ENCODE assay signal across 22 cellular contexts in the genomic region with DNA sequence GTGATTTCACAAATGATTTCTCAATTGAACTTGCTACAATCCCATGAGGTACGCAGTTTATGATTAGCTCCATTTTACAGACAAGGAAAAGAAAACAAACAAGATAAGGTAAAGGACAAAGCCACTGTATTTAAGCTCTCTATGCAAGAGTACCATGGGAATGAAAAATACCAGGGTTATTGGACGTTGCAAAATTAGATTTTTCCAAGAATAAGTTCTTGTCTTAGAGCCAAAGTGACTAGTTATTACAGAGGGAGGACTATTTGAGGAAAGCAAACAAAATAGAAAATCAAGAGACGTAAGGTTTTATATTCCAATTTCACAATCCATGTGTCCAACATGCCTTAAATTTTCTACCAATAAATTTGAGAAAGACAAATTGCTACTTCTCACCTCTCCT.
DNase-seq lines count a peak whose midpoint lies in the region; ATAC-seq and TF ChIP-seq lines count a peak whose summit lies in the region.
"Had no signal": no experiment of that assay in that cellular context is flagged by ENCODE, and none has a peak within 500 bp of the region (broad histone marks: within the 10 kb centered on the region; RNA-seq: fewer than 3 reads in every experiment).

No MANE protein-coding gene starts in this region.

- TF ChIP-seq EP300 in upper lobe of left lung (IDR thresholded peaks at IDR 0.05) = no peak

- intact Hi-C loops in heart left ventricle (cut with DNase I) (no loop called here), gastrocnemius medialis (cut with DNase I; ENCODE audit: low total_unique reads) (no loop called here)

- no peak overlapping the region for H3K4me3 Mint-ChIP-seq in stimulated activated memory B cell treated with anti-CD40 and anti-IgM and Interleukin-4, amounts not matched to agents 10 μg/mL and 1 μg/mL and 100 μg/mL, for 72 hours
- H3K4me3 Mint-ChIP-seq: CD4-positive, CD25-positive, alpha-beta regulatory T cell had no signal

- H3K27ac ChIP-seq in Karpas-422 (ENCODE audit: low read length) (no peak overlapping the region), heart left ventricle (peak overlapping the region in 2 of 12 donors; percentile 47 to 51), gastrocnemius medialis (no peak overlapping the region), upper lobe of left lung (no peak overlapping the region)
- H3K27ac ChIP-seq: A549, RWPE1 had no signal

- H3K9me3 ChIP-seq in Karpas-422 (ENCODE audit: low read length) (no peaks in the 10 kb centered on the region), heart left ventricle (no peaks in the 10 kb centered on the region), gastrocnemius medialis (no peaks in the 10 kb centered on the region), upper lobe of left lung (no peaks in the 10 kb centered on the region)
- H3K9me3 ChIP-seq: A549, BE2C had no signal

- H3K4me1 Mint-ChIP-seq in stimulated activated memory B cell treated with anti-CD40 and anti-IgM and Interleukin-4, amounts not matched to agents 10 μg/mL and 1 μg/mL and 100 μg/mL, for 72 hours = no peaks in the 10 kb centered on the region
- H3K4me1 Mint-ChIP-seq: CD4-positive, CD25-positive, alpha-beta regulatory T cell had no signal

- no peaks in the 10 kb centered on the region for H3K36me3 ChIP-seq in Karpas-422 (ENCODE audit: insufficient read depth, low read length)
- H3K36me3 ChIP-seq in heart left ventricle = no peaks in the 10 kb centered on the region
- H3K36me3 ChIP-seq in gastrocnemius medialis = no peaks in the 10 kb centered on the region
- H3K36me3 ChIP-seq in upper lobe of left lung = no peaks in the 10 kb centered on the region
- H3K36me3 ChIP-seq: BE2C had no signal

- WGBS in heart left ventricle, 4 donors = 52 to 68% (median 63%) methylated on average over 3 of the region's 3 CpGs
- 52 to 62% methylated on average over 3 of the region's 3 CpGs for WGBS in upper lobe of left lung, 2 donors

- H3K9me3 Mint-ChIP-seq in stimulated activated memory B cell treated with anti-CD40 and anti-IgM and Interleukin-4, amounts not matched to agents 10 μg/mL and 1 μg/mL and 100 μg/mL, for 72 hours = peaks cover 8% of the 10 kb centered on the region

- H3K4me2 ChIP-seq in Karpas-422 (ENCODE audit: low read depth, low read length, poor library complexity, severe bottlenecking) = no peak overlapping the region
- H3K4me2 ChIP-seq: A549 had no signal

- H3K27me3 Mint-ChIP-seq in stimulated activated memory B cell treated with anti-CD40 and anti-IgM and Interleukin-4, amounts not matched to agents 10 μg/mL and 1 μg/mL and 100 μg/mL, for 72 hours = no peaks in the 10 kb centered on the region
- H3K27me3 Mint-ChIP-seq: CD4-positive, CD25-positive, alpha-beta regulatory T cell had no signal

- H3K4me1 ChIP-seq in Karpas-422 (ENCODE audit: low read length) (no peaks in the 10 kb centered on the region; the same call in 1 of the 2 replicates), heart left ventricle (peaks cover 0 to 27% (median 0%) of the 10 kb centered on the region in 12 donors), gastrocnemius medialis (no peaks in the 10 kb centered on the region), upper lobe of left lung (no peaks in the 10 kb centered on the region)
- H3K4me1 ChIP-seq: A549 had no signal

- H4K20me1 ChIP-seq in Karpas-422 (ENCODE audit: insufficient read depth, low read depth, low read length) = no peaks in the 10 kb centered on the region

- in situ Hi-C loops in gastrocnemius medialis (cut with MboI; ENCODE audit: low sequenced_read_pairs in 4 of 4) = no loop called here

- H3K27me3 ChIP-seq in Karpas-422 (ENCODE audit: low read length) (peaks cover 2% of the 10 kb centered on the region; the same call in 1 of the 2 replicates), heart left ventricle (no peaks in the 10 kb centered on the region), gastrocnemius medialis (no peaks in the 10 kb centered on the region), upper lobe of left lung (no peaks in the 10 kb centered on the region)
- H3K27me3 ChIP-seq: BE2C had no signal

- H3K4me3 ChIP-seq in Karpas-422 (ENCODE audit: low read length) (no peak overlapping the region), heart left ventricle (no peak overlapping the region), gastrocnemius medialis (no peak overlapping the region), upper lobe of left lung (no peak overlapping the region)
- H3K4me3 ChIP-seq: A549 had no signal

- peak; percentile 27 for DNase-seq in Karpas-422
- DNase-seq in fibroblast of gingiva (ENCODE audit: low read depth) = peak; percentile 50
- DNase-seq in heart left ventricle = no peak
- DNase-seq in gastrocnemius medialis = no peak
- no peak for DNase-seq in upper lobe of left lung
- DNase-seq in NCI-H526 (lab: John Stamatoyannopoulos, UW) = no peak
- DNase-seq: BE2C; CD4-positive, CD25-positive, alpha-beta regulatory T cell; EL; GF-D8; MM.1S; NCI-H1048; NCI-H1417 treated with DMSO at 0.1 percent for 48 hours; NCI-H187 treated with DMSO at 0.1 percent for 48 hours; NCI-H2107; NCI-H510A; NCI-H774; NK-92 treated with Interleukin-12 subunit alpha and Interleukin-12 subunit beta, amount 100 ng/mL, for 24 hours had no signal

- no peak for TF ChIP-seq CTCF in heart left ventricle (IDR thresholded peaks at IDR 0.05)
- no peak for TF ChIP-seq CTCF in gastrocnemius medialis (IDR thresholded peaks at IDR 0.05 in 4 of 5, conservative IDR thresholded peaks at IDR 0.05 in 1 of 5)
- TF ChIP-seq CTCF in upper lobe of left lung (IDR thresholded peaks at IDR 0.05) = no peak

- H3K9me2 ChIP-seq in Karpas-422 (replicated peaks; ENCODE audit: insufficient read depth, low read length) = no peaks in the 10 kb centered on the region

- H3K9ac ChIP-seq in Karpas-422 (ENCODE audit: low read length) = no peak overlapping the region

- no peaks in the 10 kb centered on the region for H3K79me2 ChIP-seq in Karpas-422 (ENCODE audit: low read length)

- peak; percentile 58 to 83 (median 72) for ATAC-seq in heart left ventricle
- peak; percentile 54 to 69 for ATAC-seq in gastrocnemius medialis
- no peak for ATAC-seq in stimulated activated memory B cell treated with anti-CD40 and anti-IgM and Interleukin-4, amounts not matched to agents 10 μg/mL and 1 μg/mL and 100 μg/mL, for 72 hours
- ATAC-seq in upper lobe of left lung (ENCODE audit: low FRiP score in 2 of 2) = no peak
- no peak for ATAC-seq in GM21576 (IDR thresholded peaks at IDR 0.05; ENCODE audit: unreplicated experiment)
- ATAC-seq: A549 had no signal

- no peaks in the 10 kb centered on the region for H3K36me3 Mint-ChIP-seq in stimulated activated memory B cell treated with anti-CD40 and anti-IgM and Interleukin-4, amounts not matched to agents 10 μg/mL and 1 μg/mL and 100 μg/mL, for 72 hours
- H3K36me3 Mint-ChIP-seq: CD4-positive, CD25-positive, alpha-beta regulatory T cell had no signal

- no peak overlapping the region for H2AFZ ChIP-seq in Karpas-422 (ENCODE audit: low read length)

- TF ChIP-seq POLR2A in heart left ventricle (IDR thresholded peaks at IDR 0.05) = no peak
- no peak for TF ChIP-seq POLR2A in gastrocnemius medialis (IDR thresholded peaks at IDR 0.05)
- TF ChIP-seq POLR2A in upper lobe of left lung (IDR thresholded peaks at IDR 0.05) = no peak

- no peak overlapping the region for H3K27ac Mint-ChIP-seq in stimulated activated memory B cell treated with anti-CD40 and anti-IgM and Interleukin-4, amounts not matched to agents 10 μg/mL and 1 μg/mL and 100 μg/mL, for 72 hours
- H3K27ac Mint-ChIP-seq: CD4-positive, CD25-positive, alpha-beta regulatory T cell had no signal

Comparison
In these comparisons a context has a peak if more than half of its experiments do, and no peak if none do; other contexts are left out.
1. DNase-seq: peak in Karpas-422 (single experiment) and fibroblast of gingiva (single experiment); none in heart left ventricle (0 of 5), gastrocnemius medialis (0 of 2), upper lobe of left lung (0 of 2) and NCI-H526 (0 of 2).
2. ATAC-seq: peak in heart left ventricle (4 of 4) and gastrocnemius medialis (2 of 2); none in stimulated activated memory B cell treated with anti-CD40 and anti-IgM and Interleukin-4, amounts not matched to agents 10 μg/mL and 1 μg/mL and 100 μg/mL, for 72 hours (single experiment), upper lobe of left lung (0 of 2) and GM21576 (single experiment).